ENCODE assay signal across 21 cellular contexts in the genomic region with DNA sequence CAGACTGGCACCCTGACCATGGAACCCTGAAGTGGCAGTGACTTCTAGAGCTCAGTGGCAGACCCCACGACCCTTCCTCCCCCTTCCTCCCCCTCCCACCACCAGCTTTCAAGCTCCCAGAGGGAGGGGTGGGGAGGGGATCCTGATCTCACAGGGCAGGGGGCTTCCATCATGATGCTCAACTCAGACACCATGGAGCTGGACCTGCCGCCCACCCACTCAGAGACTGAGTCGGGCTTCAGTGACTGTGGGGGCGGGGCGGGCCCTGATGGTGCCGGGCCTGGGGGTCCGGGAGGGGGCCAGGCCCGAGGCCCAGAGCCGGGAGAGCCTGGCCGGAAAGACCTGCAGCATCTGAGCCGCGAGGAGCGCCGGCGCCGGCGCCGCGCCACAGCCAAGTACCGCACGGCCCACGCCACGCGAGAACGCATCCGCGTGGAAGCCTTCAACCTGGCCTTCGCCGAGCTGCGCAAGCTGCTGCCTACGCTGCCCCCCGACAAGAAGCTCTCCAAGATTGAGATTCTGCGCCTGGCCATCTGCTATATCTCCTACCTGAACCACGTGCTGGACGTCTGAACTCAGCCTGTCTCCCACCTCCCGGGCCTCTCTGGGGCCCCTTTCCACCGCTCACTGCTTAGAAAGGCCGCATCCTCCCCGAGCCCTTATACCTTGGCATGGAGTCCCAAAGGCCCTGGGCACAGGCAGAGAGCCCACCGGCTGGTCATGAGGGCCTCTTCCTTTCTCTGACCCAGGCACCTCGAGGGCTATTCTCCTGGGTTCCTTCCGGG. TPM values are rescaled to one million over a fixed set of nuclear protein-coding genes. Genes with fewer than 3 reads are reported as not detected.
DNase-seq lines count a peak whose midpoint lies in the region; ATAC-seq and TF ChIP-seq lines count a peak whose summit lies in the region.
"Had no signal": no experiment of that assay in that cellular context is flagged by ENCODE, and none has a peak within 500 bp of the region (broad histone marks: within the 10 kb centered on the region; RNA-seq: fewer than 3 reads in every experiment).

No MANE protein-coding gene starts in this region.

- no TSS peak for BruUV-seq in OCI-LY7 (replicated peaks; lab: Mats Ljungman, UMichigan)
- BruUV-seq in Caco-2 (replicated peaks; lab: Mats Ljungman, UMichigan) = no TSS peak

- H3K4me1 Mint-ChIP-seq in glutamatergic neuron (ENCODE audit: low read depth, unreplicated experiment) = peaks cover 40% of the 10 kb centered on the region
- peaks cover 5% of the 10 kb centered on the region for H3K4me1 Mint-ChIP-seq in Caco-2 (ENCODE audit: low read depth, unreplicated experiment)

- H3K4me3 Mint-ChIP-seq in glutamatergic neuron (ENCODE audit: unreplicated experiment) = peak overlapping the region; percentile 97
- H3K4me3 Mint-ChIP-seq in Caco-2 (ENCODE audit: unreplicated experiment) = no peak overlapping the region
- H3K4me3 Mint-ChIP-seq: CD4-positive, alpha-beta T cell; IgD-negative memory B cell had no signal

- H3K4me1 ChIP-seq in SJCRH30 = peaks cover 48% of the 10 kb centered on the region
- H3K4me1 ChIP-seq in OCI-LY7 (ENCODE audit: insufficient read depth, low read length, poor library complexity, severe bottlenecking) = peaks cover 11% of the 10 kb centered on the region
- no peaks in the 10 kb centered on the region for H3K4me1 ChIP-seq in Caco-2

- H3K36me3 Mint-ChIP-seq in glutamatergic neuron (ENCODE audit: unreplicated experiment) (peaks cover 21% of the 10 kb centered on the region), Caco-2 (ENCODE audit: insufficient read depth, unreplicated experiment) (no peaks in the 10 kb centered on the region)

- H3K4me2 ChIP-seq in OCI-LY7 (ENCODE audit: low read length) = no peak overlapping the region
- H3K4me2 ChIP-seq: BLaER1 had no signal

- CTCF ChIA-PET in OCI-LY7 (lab: Charles Lee; ENCODE audit: unreplicated experiment) (no interaction called here), Caco-2 (lab: Charles Lee) (interaction anchor here (0.6 to 1.1 kb wide), 2 partner anchors 17 to 177 kb away, joined by 3 read pairs; no protein-coding TSS in a partner anchor)

- H3K4me3 ChIP-seq in SJCRH30 (no peak overlapping the region), OCI-LY7 (ENCODE audit: low read depth, low read length, poor library complexity, severe bottlenecking) (no peak overlapping the region), Caco-2 (ENCODE audit: low read depth, low read length) (no peak overlapping the region)
- H3K4me3 ChIP-seq: BLaER1, Peyer's patch, SJSA1 had no signal

- no peaks in the 10 kb centered on the region for H4K20me1 ChIP-seq in OCI-LY7 (ENCODE audit: insufficient read depth, low read length)
- H4K20me1 ChIP-seq: BLaER1 had no signal

- H3K9me3 Mint-ChIP-seq in glutamatergic neuron (ENCODE audit: unreplicated experiment) = peaks cover 80% of the 10 kb centered on the region
- no peaks in the 10 kb centered on the region for H3K9me3 Mint-ChIP-seq in Caco-2 (ENCODE audit: unreplicated experiment)
- H3K9me3 Mint-ChIP-seq: CD4-positive, alpha-beta T cell; IgD-negative memory B cell had no signal

- no peak overlapping the region for H2AFZ ChIP-seq in OCI-LY7 (ENCODE audit: low read length)

- no peaks in the 10 kb centered on the region for H3K9me2 ChIP-seq in OCI-LY7 (ENCODE audit: insufficient read depth, low read length)

- TF ChIP-seq CTCF in glutamatergic neuron (IDR thresholded peaks at IDR 0.05; ENCODE audit: partially characterized antibody, unreplicated experiment) (no peak), OCI-LY7 (conservative IDR thresholded peaks at IDR 0.05; ENCODE audit: low read length) (no peak), Caco-2 (IDR thresholded peaks at IDR 0.05; ENCODE audit: insufficient read depth in 1 of 2, low read depth in 1 of 2, low read length in 1 of 2, severe bottlenecking in 1 of 2, unreplicated experiment in 1 of 2) (no peak)

- peak overlapping the region; percentile 66 for H3K27ac ChIP-seq in SJCRH30
- no peak overlapping the region for H3K27ac ChIP-seq in OCI-LY7 (ENCODE audit: low read depth, low read length, poor library complexity, severe bottlenecking)
- H3K27ac ChIP-seq: 22Rv1, BLaER1, Peyer's patch, SJSA1 had no signal

- H3K79me2 ChIP-seq in OCI-LY7 (ENCODE audit: insufficient read depth, low read depth, low read length) = no peaks in the 10 kb centered on the region

- POLR2A ChIA-PET in OCI-LY7 (lab: Charles Lee) (no interaction called here), Caco-2 (lab: Charles Lee) (no interaction called here)

- no peak for ATAC-seq in GM21381 (IDR thresholded peaks at IDR 0.05; ENCODE audit: unreplicated experiment)

- H3K27me3 ChIP-seq in SJCRH30 (no peaks in the 10 kb centered on the region), Caco-2 (replicated peaks; ENCODE audit: control insufficient read depth, insufficient read depth, low read length) (no peaks in the 10 kb centered on the region)
- H3K27me3 ChIP-seq: BLaER1, Peyer's patch, SJSA1 had no signal

- intact Hi-C loops in OCI-LY7 (cut with micrococcal nuclease; ENCODE audit: unreplicated experiment) = no loop called here
- intact Hi-C loops in Caco-2 (cut with micrococcal nuclease; ENCODE audit: unreplicated experiment) = loop anchor here (10.0 kb wide), 1 partner anchor 76 kb away; no protein-coding TSS in a partner anchor

- H3K27ac Mint-ChIP-seq in glutamatergic neuron (ENCODE audit: unreplicated experiment) (peak overlapping the region; percentile 100), Caco-2 (ENCODE audit: unreplicated experiment) (no peak overlapping the region)
- H3K27ac Mint-ChIP-seq: CD4-positive, alpha-beta T cell; IgD-negative memory B cell had no signal

- DNase-seq in DMS 273 (lab: John Stamatoyannopoulos, UW; ENCODE audit: unreplicated experiment) (peak; percentile 48), DMS 273 treated with DMSO at 0.1 percent for 48 hours (lab: John Stamatoyannopoulos, UW) (no peak), SJCRH30 (no peak), glutamatergic neuron (peak; percentile 54), OCI-LY7 (ENCODE audit: low spot score) (no peak), Caco-2 (no peak)
- DNase-seq in stimulated activated CD8-positive, alpha-beta memory T cell treated with anti-CD3 and anti-CD28 coated beads, Interleukin-4, amount 100 ng/mL, for 48 hours = peak; percentile 15
- DNase-seq: ACHN; CD4-positive, alpha-beta T cell; COR-L47; NCI-H1694 treated with DMSO at 0.1 percent for 48 hours; NCI-H446 treated with DMSO at 0.1 percent for 48 hours; NCI-H748 treated with DMSO at 0.1 percent for 48 hours; Peyer's patch had no signal

- no peaks in the 10 kb centered on the region for H3K9me3 ChIP-seq in SJCRH30 (replicated peaks)
- H3K9me3 ChIP-seq in OCI-LY7 (ENCODE audit: low read length) = no peaks in the 10 kb centered on the region
- no peaks in the 10 kb centered on the region for H3K9me3 ChIP-seq in Caco-2
- H3K9me3 ChIP-seq: BLaER1, Peyer's patch, SJSA1 had no signal

- H3K36me3 ChIP-seq in SJCRH30 = no peaks in the 10 kb centered on the region
- no peaks in the 10 kb centered on the region for H3K36me3 ChIP-seq in OCI-LY7 (ENCODE audit: insufficient read depth, low read length)
- H3K36me3 ChIP-seq in Caco-2 (ENCODE audit: control insufficient read depth, insufficient read depth, low read length) = no peaks in the 10 kb centered on the region
- H3K36me3 ChIP-seq: BLaER1, Peyer's patch, SJSA1 had no signal

- H3K27me3 Mint-ChIP-seq in glutamatergic neuron (ENCODE audit: unreplicated experiment) = peaks cover 64% of the 10 kb centered on the region
- peaks cover 8% of the 10 kb centered on the region for H3K27me3 Mint-ChIP-seq in Caco-2 (ENCODE audit: insufficient read depth, unreplicated experiment)
- H3K27me3 Mint-ChIP-seq: CD4-positive, alpha-beta T cell; IgD-negative memory B cell had no signal

RNA-seq across cellular contexts. Expression of a gene that starts 3.9 kb away (rescaled TPM):
- 1.4 and 2.2 TPM in 2 replicates for total RNA-seq in SJCRH30 (2014; rRNA removed; shearing (Covaris generic))
- 1,198 TPM for total RNA-seq in glutamatergic neuron (ENCODE audit: unreplicated experiment)
- 0.26 and 0.63 TPM in 2 replicates for total RNA-seq in OCI-LY7 (2014; rRNA removed; shearing (Covaris generic))
- total RNA-seq in OCI-LY7 (2022) = 0.65 and 0.68 TPM in 2 replicates
- total RNA-seq in Caco-2 (2022) = 0.28 and 0.36 TPM in 2 replicates
- total RNA-seq: Daoy, M059J had no signal

RNA-seq across cellular contexts. Expression of a gene that starts 27.6 kb away (rescaled TPM):
- total RNA-seq in SJCRH30 (2014; rRNA removed; shearing (Covaris generic)) = 49.3 and 56.9 TPM in 2 replicates
- total RNA-seq in glutamatergic neuron (ENCODE audit: unreplicated experiment) (121 TPM), OCI-LY7 (2022) (55.5 and 60.7 TPM in 2 replicates), Caco-2 (2022) (89.5 and 102 TPM in 2 replicates)
- 32.0 and 44.8 TPM in 2 replicates for total RNA-seq in OCI-LY7 (2014; rRNA removed; shearing (Covaris generic))

RNA-seq across cellular contexts. Expression of a gene that starts 27.7 kb away (rescaled TPM):
- 107 TPM in 2 replicates for total RNA-seq in SJCRH30 (2014; rRNA removed; shearing (Covaris generic))
- 263 TPM for total RNA-seq in glutamatergic neuron (ENCODE audit: unreplicated experiment)
- total RNA-seq in OCI-LY7 (2014; rRNA removed; shearing (Covaris generic)) = 74.2 and 93.0 TPM in 2 replicates
- 138 and 147 TPM in 2 replicates for total RNA-seq in OCI-LY7 (2022)
- total RNA-seq in Caco-2 (2022) = 153 and 155 TPM in 2 replicates

RNA-seq across cellular contexts. Expression of a gene that starts 29.6 kb away (rescaled TPM):
- total RNA-seq in SJCRH30 (2014; rRNA removed; shearing (Covaris generic)) = 11.1 and 12.8 TPM in 2 replicates
- total RNA-seq in glutamatergic neuron (ENCODE audit: unreplicated experiment) = 79.4 TPM
- 1.5 and 2.6 TPM in 2 replicates for total RNA-seq in OCI-LY7 (2014; rRNA removed; shearing (Covaris generic))
- 1.5 and 2.9 TPM in 2 replicates for total RNA-seq in OCI-LY7 (2022)
- 3.2 and 3.4 TPM in 2 replicates for total RNA-seq in Caco-2 (2022)
- total RNA-seq: CD4-positive, alpha-beta T cell had no signal

Comparison
In these comparisons a context has a peak if more than half of its experiments do, and no peak if none do; other contexts are left out.
1. DNase-seq: peak in DMS 273 (single experiment), glutamatergic neuron (single experiment) and stimulated activated CD8-positive, alpha-beta memory T cell treated with anti-CD3 and anti-CD28 coated beads, Interleukin-4, amount 100 ng/mL, for 48 hours (single experiment); none in DMS 273 treated with DMSO at 0.1 percent for 48 hours (single experiment), SJCRH30 (0 of 2), OCI-LY7 (single experiment) and Caco-2 (0 of 2).
2. RNA of a gene that starts 3.9 kb away (total RNA-seq): 1,198 TPM in glutamatergic neuron (single experiment); 1.4 to 2.2 TPM in SJCRH30, 0.26 to 0.68 TPM in OCI-LY7 and 0.28 to 0.36 TPM in Caco-2; every median in the first group is over 100 times any median in the second.